2 cellular contexts compared by ENCODE assay signal in the genomic region with DNA sequence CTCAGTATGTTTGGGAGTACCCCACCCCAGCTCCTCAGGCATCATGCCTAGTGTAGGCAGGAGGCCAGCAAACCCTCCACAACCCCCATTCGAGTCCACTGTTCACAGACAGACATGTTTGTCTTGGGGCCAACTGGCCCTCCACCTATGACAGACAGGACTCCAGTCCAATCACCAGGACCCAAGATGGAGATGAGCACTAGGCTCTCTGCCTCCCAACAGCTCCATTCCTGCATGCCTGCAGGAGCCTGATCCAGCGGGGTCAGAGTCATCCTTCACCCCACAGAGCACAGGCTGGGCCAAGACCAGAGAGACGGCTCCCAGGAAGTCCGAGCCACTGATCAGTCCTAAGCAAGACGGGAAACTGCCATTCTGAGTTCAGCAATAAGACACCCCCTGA.
TF ChIP-seq lines count a peak whose summit lies in the region.

No MANE protein-coding gene starts in this region.

TF ChIP-seq in GM12878, 131 proteins besides CTCF, POLR2A, EP300 and RAD21:
- TF ChIP-seq NBN (IDR thresholded peaks at IDR 0.05), result no peak
- TF ChIP-seq, protein P1, sequence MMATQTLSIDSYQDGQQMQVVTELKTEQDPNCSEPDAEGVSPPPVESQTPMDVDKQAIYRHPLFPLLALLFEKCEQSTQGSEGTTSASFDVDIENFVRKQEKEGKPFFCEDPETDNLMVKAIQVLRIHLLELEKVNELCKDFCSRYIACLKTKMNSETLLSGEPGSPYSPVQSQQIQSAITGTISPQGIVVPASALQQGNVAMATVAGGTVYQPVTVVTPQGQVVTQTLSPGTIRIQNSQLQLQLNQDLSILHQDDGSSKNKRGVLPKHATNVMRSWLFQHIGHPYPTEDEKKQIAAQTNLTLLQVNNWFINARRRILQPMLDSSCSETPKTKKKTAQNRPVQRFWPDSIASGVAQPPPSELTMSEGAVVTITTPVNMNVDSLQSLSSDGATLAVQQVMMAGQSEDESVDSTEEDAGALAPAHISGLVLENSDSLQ (IDR thresholded peaks at IDR 0.05), result peak; percentile 71
- TF ChIP-seq, protein P2, sequence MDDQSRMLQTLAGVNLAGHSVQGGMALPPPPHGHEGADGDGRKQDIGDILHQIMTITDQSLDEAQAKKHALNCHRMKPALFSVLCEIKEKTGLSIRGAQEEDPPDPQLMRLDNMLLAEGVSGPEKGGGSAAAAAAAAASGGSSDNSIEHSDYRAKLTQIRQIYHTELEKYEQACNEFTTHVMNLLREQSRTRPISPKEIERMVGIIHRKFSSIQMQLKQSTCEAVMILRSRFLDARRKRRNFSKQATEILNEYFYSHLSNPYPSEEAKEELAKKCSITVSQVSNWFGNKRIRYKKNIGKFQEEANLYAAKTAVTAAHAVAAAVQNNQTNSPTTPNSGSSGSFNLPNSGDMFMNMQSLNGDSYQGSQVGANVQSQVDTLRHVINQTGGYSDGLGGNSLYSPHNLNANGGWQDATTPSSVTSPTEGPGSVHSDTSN (IDR thresholded peaks at IDR 0.05; ENCODE audit: insufficient replicate concordance, low read depth, low read length), result peak; percentile 70
TF ChIP-seq in GM12878: peak in this region for 2.

TF ChIP-seq in liver, 16 proteins besides CTCF, POLR2A, EP300 and RAD21:
- TF ChIP-seq JUND (IDR thresholded peaks at IDR 0.05) (no peak), NR2F2 (IDR thresholded peaks at IDR 0.05) (peak; percentile 38), HNF4A (conservative IDR thresholded peaks at IDR 0.05) (no peak), RXRA (IDR thresholded peaks at IDR 0.05) (no peak)
TF ChIP-seq in liver: peak in this region for 1.
